Comparison of ENCODE assay signal across 1 cellular context in the genomic region with DNA sequence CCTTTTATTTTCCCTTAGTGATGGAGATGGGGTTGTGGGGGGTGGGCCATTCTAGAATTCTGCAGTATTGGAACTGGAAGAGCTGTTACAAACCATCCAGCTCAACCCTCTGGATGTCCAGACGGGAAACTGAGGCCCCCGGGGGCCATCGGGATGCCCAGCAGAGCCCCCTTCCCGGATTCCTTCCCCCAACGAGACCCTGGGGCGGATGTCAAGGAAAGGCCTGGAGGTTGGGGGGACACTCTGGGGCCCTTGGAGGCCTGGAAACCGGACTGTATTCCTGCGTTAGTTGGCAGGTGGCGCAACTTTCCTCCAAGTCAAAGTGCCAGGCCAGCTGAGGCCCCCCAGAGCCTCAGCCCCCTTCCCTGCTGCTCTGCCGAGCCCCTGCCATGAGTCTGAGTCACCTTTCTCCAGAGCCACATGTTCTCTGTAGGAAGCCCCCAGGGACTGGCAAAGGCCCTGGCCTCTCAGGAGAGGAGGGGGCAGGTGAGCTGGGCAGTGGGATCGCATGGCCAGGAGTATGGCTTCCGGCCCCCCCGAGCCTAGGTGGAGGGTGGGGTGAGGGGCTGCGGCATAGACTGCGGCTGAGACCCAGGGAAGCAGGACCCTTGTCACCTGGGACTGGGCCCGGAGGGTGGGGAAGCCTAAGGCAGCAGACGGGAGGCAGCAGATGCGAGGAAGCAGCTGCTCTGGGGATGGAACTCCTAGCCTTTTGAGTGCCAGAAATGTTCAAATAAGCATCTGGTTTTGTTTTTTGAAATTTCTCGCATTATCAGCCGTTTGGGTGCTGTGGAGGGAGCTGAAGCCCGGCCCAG.
TF ChIP-seq lines count a peak whose summit lies in the region.

No MANE protein-coding gene starts in this region.

TF ChIP-seq in H1, 55 proteins besides CTCF, POLR2A, EP300 and RAD21:
- TF ChIP-seq GABPA (IDR thresholded peaks at IDR 0.05; ENCODE audit: borderline replicate concordance, insufficient read depth, low read length) (no peak), EZH2 (IDR thresholded peaks at IDR 0.05; ENCODE audit: low read depth, low read length, severe bottlenecking) (no peak), CEBPB (IDR thresholded peaks at IDR 0.05; ENCODE audit: low read depth, low read length) (no peak), KDM5A (IDR thresholded peaks at IDR 0.05; ENCODE audit: low read length) (no peak), CBX5 (IDR thresholded peaks at IDR 0.05; ENCODE audit: low read depth, low read length) (no peak), MAFK (IDR thresholded peaks at IDR 0.05; ENCODE audit: low read depth, low read length) (no peak), TBP (IDR thresholded peaks at IDR 0.05; ENCODE audit: low read depth, low read length) (no peak), TAF1 (IDR thresholded peaks at IDR 0.05; ENCODE audit: low read depth, low read length) (no peak), RBBP5 (IDR thresholded peaks at IDR 0.05; ENCODE audit: borderline replicate concordance, low read depth, low read length) (no peak), TAF7 (optimal IDR thresholded peaks at IDR 0.05; ENCODE audit: borderline replicate concordance, low read depth, low read length) (no peak), TEAD4 (IDR thresholded peaks at IDR 0.05; ENCODE audit: low read depth, low read length) (no peak), ASH2L (IDR thresholded peaks at IDR 0.05; ENCODE audit: low read length) (no peak), SIRT6 (IDR thresholded peaks at IDR 0.05; ENCODE audit: low read length) (no peak), CHD2 (IDR thresholded peaks at IDR 0.05; ENCODE audit: low read length) (no peak), BRCA1 (IDR thresholded peaks at IDR 0.05; ENCODE audit: low read depth, low read length) (no peak), RNF2 (IDR thresholded peaks at IDR 0.05; ENCODE audit: borderline replicate concordance, low read depth, low read length, missing control alignments, poor library complexity, severe bottlenecking) (no peak)
- TF ChIP-seq, protein P1, sequence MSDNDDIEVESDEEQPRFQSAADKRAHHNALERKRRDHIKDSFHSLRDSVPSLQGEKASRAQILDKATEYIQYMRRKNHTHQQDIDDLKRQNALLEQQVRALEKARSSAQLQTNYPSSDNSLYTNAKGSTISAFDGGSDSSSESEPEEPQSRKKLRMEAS (IDR thresholded peaks at IDR 0.05) = no peak
- TF ChIP-seq, protein P2, sequence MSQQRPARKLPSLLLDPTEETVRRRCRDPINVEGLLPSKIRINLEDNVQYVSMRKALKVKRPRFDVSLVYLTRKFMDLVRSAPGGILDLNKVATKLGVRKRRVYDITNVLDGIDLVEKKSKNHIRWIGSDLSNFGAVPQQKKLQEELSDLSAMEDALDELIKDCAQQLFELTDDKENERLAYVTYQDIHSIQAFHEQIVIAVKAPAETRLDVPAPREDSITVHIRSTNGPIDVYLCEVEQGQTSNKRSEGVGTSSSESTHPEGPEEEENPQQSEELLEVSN (IDR thresholded peaks at IDR 0.05) = no peak
